In genomic region chr15:92899910-92900711, GRCh38 we compare ENCODE assay signal across 8 cellular contexts. TPM values are rescaled to one million over a fixed set of nuclear protein-coding genes. Genes with fewer than 3 reads are reported as not detected.
A peak's percentile ranks its signal among the peaks of the same experiment; 100 is the strongest.
DNase-seq lines count a peak whose midpoint lies in the region; ATAC-seq and TF ChIP-seq lines count a peak whose summit lies in the region.

TSS of gene CHD2 (plus strand) at chr15:92900324. CDS start at chr15:92901238, 914 bp downstream.

- H3K4me1 ChIP-seq in CD4-positive, alpha-beta memory T cell (ENCODE audit: insufficient read depth, low read length) = peaks cover 71% of the 10 kb centered on the region
- H3K4me1 ChIP-seq in duodenal mucosa (ENCODE audit: control insufficient read depth in 1 of 2, insufficient read depth in 2 of 2, low read length in 2 of 2) = peaks cover 4 to 28% of the 10 kb centered on the region in 2 donors

- H3K27me3 Mint-ChIP-seq in CD4-positive, alpha-beta memory T cell = no peaks in the 10 kb centered on the region
- H3K27me3 Mint-ChIP-seq in activated CD4-positive, alpha-beta T cell treated with anti-CD3 and anti-CD28 coated beads, Interleukin-2, amount 10 ng/mL, durations not matched to agents 7 days and 5 days = no peaks in the 10 kb centered on the region

- H3K36me3 ChIP-seq in CD4-positive, alpha-beta memory T cell (ENCODE audit: insufficient read depth, low read length) = peaks cover 26% of the 10 kb centered on the region
- peaks cover 14 to 23% of the 10 kb centered on the region in 2 donors for H3K36me3 ChIP-seq in duodenal mucosa (ENCODE audit: control insufficient read depth in 1 of 2, insufficient read depth in 2 of 2, low read length in 2 of 2)

- peak; percentile 85 to 89 (median 86) for DNase-seq in CD4-positive, alpha-beta memory T cell
- DNase-seq in NCI-H69 (lab: John Stamatoyannopoulos, UW) (peak; percentile 89), lower leg skin (ENCODE audit: low spot score in 2 of 2) (peak in 1 of 2 donors; percentile 69)
- peak; percentile 77 for DNase-seq in activated CD4-positive, alpha-beta T cell treated with anti-CD3 and anti-CD28 coated beads, Interleukin-2, amount 10 ng/mL, durations not matched to agents 7 days and 5 days
- peak in 2 of 3 experiments; percentile 35 to 42 for DNase-seq in stimulated activated CD4-positive, alpha-beta T cell treated with anti-CD3 and anti-CD28 coated beads, TNF-alpha, amount 100 ng/mL, for 4 hours (ENCODE audit: low read depth in 3 of 3)

- no peaks in the 10 kb centered on the region for H3K27me3 ChIP-seq in CD4-positive, alpha-beta memory T cell (ENCODE audit: insufficient read depth, low read length)
- H3K27me3 ChIP-seq in duodenal mucosa (ENCODE audit: control insufficient read depth in 1 of 2, insufficient read depth in 2 of 2, low read length in 2 of 2) = no peaks in the 10 kb centered on the region

- intact Hi-C loops in CD4-positive, alpha-beta memory T cell (cut with micrococcal nuclease) = loop anchor here (1.0 to 2.0 kb wide), 3 partner anchors 15 to 91 kb away; no protein-coding TSS in a partner anchor
- intact Hi-C loops in lower leg skin (cut with DNase I; ENCODE audit: low total_unique reads) = no loop called here

- TF ChIP-seq CTCF in lower leg skin (IDR thresholded peaks at IDR 0.05) = no peak

- H3K9ac ChIP-seq in duodenal mucosa (ENCODE audit: low read depth in 1 of 2, low read length in 2 of 2) = peak within 1 kb of the TSS; percentile 91 to 98

- CTCF ChIA-PET in CD4-positive, alpha-beta memory T cell (lab: Charles Lee; ENCODE audit: partially characterized antibody) = interaction anchor here (0.7 to 2.7 kb wide), 14 partner anchors 11 to 103 kb away, joined by 3 to 24 read pairs (median 8); no protein-coding TSS in a partner anchor
- CTCF ChIA-PET in activated CD4-positive, alpha-beta T cell treated with anti-CD3 and anti-CD28 coated beads, Interleukin-2, amount 10 ng/mL, durations not matched to agents 7 days and 5 days (lab: Charles Lee) = interaction anchor here (0.6 to 2.1 kb wide), 20 partner anchors 8 to 91 kb away, joined by 3 to 38 read pairs (median 4); no protein-coding TSS in a partner anchor

- H3K27ac Mint-ChIP-seq in CD4-positive, alpha-beta memory T cell = peak within 1 kb of the TSS; percentile 98 to 100 (median 99)
- H3K27ac Mint-ChIP-seq in activated CD4-positive, alpha-beta T cell treated with anti-CD3 and anti-CD28 coated beads, Interleukin-2, amount 10 ng/mL, durations not matched to agents 7 days and 5 days = peak within 1 kb of the TSS; percentile 100

- peak within 1 kb of the TSS; percentile 75 to 93 for H3K4me3 ChIP-seq in CD4-positive, alpha-beta memory T cell (ENCODE audit: low read length in 2 of 2)
- H3K4me3 ChIP-seq in duodenal mucosa (ENCODE audit: low read depth in 1 of 2, low read length in 2 of 2) = peak within 1 kb of the TSS; percentile 88 to 93
- peak within 1 kb of the TSS; percentile 63 for H3K4me3 ChIP-seq in lower leg skin (ENCODE audit: low read depth, poor library complexity, severe bottlenecking)

- ATAC-seq in GM19438 (IDR thresholded peaks at IDR 0.05; ENCODE audit: low read depth, unreplicated experiment) (peak; percentile 64), HG03558 (IDR thresholded peaks at IDR 0.05; ENCODE audit: extremely low read depth, unreplicated experiment) (peak; percentile 50)

- H3K4me3 Mint-ChIP-seq in CD4-positive, alpha-beta memory T cell = peak within 1 kb of the TSS; percentile 96 to 99 (median 98)
- H3K4me3 Mint-ChIP-seq in activated CD4-positive, alpha-beta T cell treated with anti-CD3 and anti-CD28 coated beads, Interleukin-2, amount 10 ng/mL, durations not matched to agents 7 days and 5 days = peak within 1 kb of the TSS; percentile 80

- WGBS in lower leg skin, 2 donors = 0% methylated on average over 14 of the region's 14 CpGs

- peaks cover 38 to 74% (median 57%) of the 10 kb centered on the region in 4 donors for H3K4me1 Mint-ChIP-seq in CD4-positive, alpha-beta memory T cell
- peaks cover 53% of the 10 kb centered on the region for H3K4me1 Mint-ChIP-seq in activated CD4-positive, alpha-beta T cell treated with anti-CD3 and anti-CD28 coated beads, Interleukin-2, amount 10 ng/mL, durations not matched to agents 7 days and 5 days

- POLR2A ChIA-PET in CD4-positive, alpha-beta memory T cell (lab: Charles Lee; ENCODE audit: partially characterized antibody) = interaction anchor here (0.6 to 11.8 kb wide), 20 partner anchors 8 to 103 kb away, joined by 3 to 888 read pairs (median 8); no protein-coding TSS in a partner anchor
- POLR2A ChIA-PET in activated CD4-positive, alpha-beta T cell treated with anti-CD3 and anti-CD28 coated beads, Interleukin-2, amount 10 ng/mL, durations not matched to agents 7 days and 5 days (lab: Charles Lee) = interaction anchor here (0.7 to 4.9 kb wide), 12 partner anchors 11 to 91 kb away, joined by 3 to 56 read pairs (median 4); no protein-coding TSS in a partner anchor

- no peaks in the 10 kb centered on the region for H3K9me3 ChIP-seq in CD4-positive, alpha-beta memory T cell (ENCODE audit: control insufficient read depth in 1 of 2, low read length in 2 of 2)
- no peaks in the 10 kb centered on the region for H3K9me3 ChIP-seq in duodenal mucosa (ENCODE audit: control insufficient read depth in 1 of 2, low read length in 2 of 2)

- peaks cover 0 to 10% (median 0%) of the 10 kb centered on the region in 8 donors for H3K9me3 Mint-ChIP-seq in CD4-positive, alpha-beta memory T cell
- H3K9me3 Mint-ChIP-seq in activated CD4-positive, alpha-beta T cell treated with anti-CD3 and anti-CD28 coated beads, Interleukin-2, amount 10 ng/mL, durations not matched to agents 7 days and 5 days = peaks cover 12% of the 10 kb centered on the region

- peak in 1 of 2 donors; percentile 67 for TF ChIP-seq POLR2A in lower leg skin (IDR thresholded peaks at IDR 0.05)

- peaks cover 49 to 80% of the 10 kb centered on the region in 2 donors for H3K36me3 Mint-ChIP-seq in CD4-positive, alpha-beta memory T cell
- peaks cover 77% of the 10 kb centered on the region for H3K36me3 Mint-ChIP-seq in activated CD4-positive, alpha-beta T cell treated with anti-CD3 and anti-CD28 coated beads, Interleukin-2, amount 10 ng/mL, durations not matched to agents 7 days and 5 days (ENCODE audit: low read depth)

- H3K27ac ChIP-seq in CD4-positive, alpha-beta memory T cell (ENCODE audit: low read depth, low read length) = peak within 1 kb of the TSS; percentile 95
- H3K27ac ChIP-seq in duodenal mucosa (ENCODE audit: low read depth, low read length) = peak within 1 kb of the TSS; percentile 98

RNA-seq across cellular contexts. Expression of gene CHD2, which starts in this region (rescaled TPM):
- 100 to 1,000 TPM; 340 to 351 TPM for total RNA-seq in CD4-positive, alpha-beta memory T cell
- polyA plus RNA-seq in CD4-positive, alpha-beta memory T cell = 100 to 1,000 TPM in 1 of 2 donors, 10 to 100 TPM in 1; 28.4 to 108 TPM
- total RNA-seq in activated CD4-positive, alpha-beta T cell treated with anti-CD3 and anti-CD28 coated beads, Interleukin-2, amount 10 ng/mL, durations not matched to agents 7 days and 5 days = 100 to 1,000 TPM; 129 to 148 TPM
- total RNA-seq in lower leg skin = 100 to 1,000 TPM in 1 of 4 donors, 10 to 100 TPM in 3; 75.8 to 175 (median 88.6) TPM
